7 cellular contexts compared by ENCODE assay signal in the genomic region with DNA sequence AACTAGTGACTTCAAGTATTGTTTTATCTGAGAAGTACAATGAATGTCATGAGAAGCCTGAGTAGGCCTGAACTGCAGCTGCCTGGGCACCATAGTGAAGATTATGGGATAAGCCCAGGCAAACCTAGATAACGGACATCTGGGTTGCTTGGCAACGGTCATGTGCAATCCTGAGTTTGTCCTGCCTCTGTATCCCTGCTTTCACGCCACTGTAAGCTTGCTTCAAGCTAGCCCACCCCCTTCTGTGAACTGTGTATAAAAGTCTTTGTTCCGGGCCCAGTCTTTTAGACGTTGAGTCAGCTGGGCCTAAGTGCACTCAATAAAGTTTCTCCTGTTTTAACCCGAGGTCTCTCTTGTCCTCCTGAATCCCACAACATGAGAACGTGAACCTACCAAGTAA. TPM values are rescaled to one million over a fixed set of nuclear protein-coding genes. Genes with fewer than 3 reads are reported as not detected.
DNase-seq lines count a peak whose midpoint lies in the region; TF ChIP-seq lines count a peak whose summit lies in the region.
"Not testable (repeated sequence)": the region's sequence is repeated elsewhere in the genome, so short reads cannot be mapped to it uniquely, and the experiment has no call there.

No MANE protein-coding gene starts in this region.

- not testable (repeated sequence) for H3K9me3 ChIP-seq in HUES48 (ENCODE audit: control insufficient read depth, insufficient read depth, low read length); SK-N-SH; left ventricle myocardium inferior (replicated peaks); mesodermal cell (ENCODE audit: control insufficient read depth, low read length)

- H3K9me2 ChIP-seq in SK-N-SH: not testable (repeated sequence)

- not testable (repeated sequence) for H3K27me3 ChIP-seq in HUES48 (ENCODE audit: control insufficient read depth, insufficient read depth, low read length); SK-N-SH (ENCODE audit: insufficient read depth); left ventricle myocardium inferior (ENCODE audit: low read depth); rectal smooth muscle tissue (ENCODE audit: control insufficient read depth, insufficient read depth, low read length)

- H3K79me2 ChIP-seq in SK-N-SH (ENCODE audit: insufficient read depth): peaks cover 50% of the 10 kb centered on the region

- 60% methylated on average over 7 of the region's 7 CpGs for WGBS in SK-N-SH (ENCODE audit: low lambda C conversion rate)
- WGBS in mesodermal cell (ENCODE audit: insufficient coverage in 2 of 2), 2 experiments: 70 to 78% methylated on average over 5 of the region's 7 CpGs

- H3K9ac ChIP-seq in HUES48 (ENCODE audit: low read depth, low read length); SK-N-SH; rectal smooth muscle tissue (ENCODE audit: low read length): not testable (repeated sequence)

- intact Hi-C loops in left ventricle myocardium inferior (cut with micrococcal nuclease): not testable (repeated sequence)

- not testable (repeated sequence) for H3K4me1 ChIP-seq in HUES48 (ENCODE audit: control insufficient read depth, insufficient read depth, low read length); mesodermal cell (ENCODE audit: control insufficient read depth, insufficient read depth, low read length, poor library complexity, severe bottlenecking); rectal smooth muscle tissue (ENCODE audit: control insufficient read depth, insufficient read depth, low read length)
- H3K4me1 ChIP-seq in SK-N-SH (ENCODE audit: control insufficient read depth in 1 of 2, insufficient read depth in 2 of 2, low read depth in 1 of 2, low read length in 1 of 2): peaks cover 0 to 16% of the 10 kb centered on the region in 2 experiments; a peak in 2 of 4 replicates
- H3K4me1 ChIP-seq in left ventricle myocardium inferior: peaks cover 49% of the 10 kb centered on the region

- POLR2A ChIA-PET in SK-N-SH (lab: Yijun Ruan, JAX): interaction anchor here (0.9 to 1.2 kb wide), 3 partner anchors 54 to 217 kb away, joined by 3 read pairs; partner anchors contain the start of gene NSMCE4A

- not testable (repeated sequence) for H4K20me1 ChIP-seq in SK-N-SH (ENCODE audit: insufficient read depth)

- H2AFZ ChIP-seq in SK-N-SH (ENCODE audit: low read depth): not testable (repeated sequence)

- TF ChIP-seq EP300 in SK-N-SH (IDR thresholded peaks at IDR 0.05; ENCODE audit: borderline replicate concordance in 1 of 2, low read depth in 1 of 2, low read length in 1 of 2): peak in 1 of 2 experiments; percentile 49; a peak in 1 of 4 replicates

- DNase-seq in SK-N-SH: peak; percentile 60
- peak; percentile 25 to 77 for DNase-seq in cardiac fibroblast (ENCODE audit: low read depth in 2 of 2)
- peak; percentile 55 for DNase-seq in fibroblast of the aortic adventitia (ENCODE audit: low read depth)
- DNase-seq in left ventricle myocardium inferior: not testable (repeated sequence)

- not testable (repeated sequence) for TF ChIP-seq CTCF in SK-N-SH (IDR thresholded peaks at IDR 0.05); cardiac fibroblast (IDR thresholded peaks at IDR 0.05; ENCODE audit: low read depth, low read length); fibroblast of the aortic adventitia (IDR thresholded peaks at IDR 0.05; ENCODE audit: insufficient read depth, low read length); left ventricle myocardium inferior (IDR thresholded peaks at IDR 0.05; ENCODE audit: borderline replicate concordance)

- peak overlapping the region; percentile 14 for H3K27ac ChIP-seq in HUES48 (ENCODE audit: low read depth, low read length)
- H3K27ac ChIP-seq in SK-N-SH (ENCODE audit: low read depth in 2 of 2, low read length in 1 of 2): peak overlapping the region; percentile 26 to 96; a peak in 3 of 4 replicates
- peak overlapping the region; percentile 52 for H3K27ac ChIP-seq in left ventricle myocardium inferior (replicated peaks)
- H3K27ac ChIP-seq in mesodermal cell (ENCODE audit: low read depth, low read length, severe bottlenecking): peak overlapping the region; percentile 74
- peak overlapping the region; percentile 75 for H3K27ac ChIP-seq in rectal smooth muscle tissue (ENCODE audit: low read depth, low read length)

- TF ChIP-seq RAD21 in SK-N-SH (IDR thresholded peaks at IDR 0.05; ENCODE audit: low read length): not testable (repeated sequence)

- CTCF ChIA-PET in SK-N-SH (lab: Yijun Ruan, JAX): interaction anchor here (0.6 to 5.8 kb wide), 3 partner anchors 21 to 223 kb away, joined by 3 to 32 read pairs (median 3); no protein-coding TSS in a partner anchor

- not testable (repeated sequence) for H3K4me3 ChIP-seq in HUES48 (ENCODE audit: low read depth, low read length); SK-N-SH (ENCODE audit: low read depth in 2 of 2, low read length in 1 of 2); cardiac fibroblast (replicated peaks in 1 of 2; ENCODE audit: low read depth in 2 of 2, low read length in 2 of 2); fibroblast of the aortic adventitia (ENCODE audit: low read depth, low read length); left ventricle myocardium inferior; mesodermal cell (ENCODE audit: extremely low read depth, insufficient read depth, low read length, poor library complexity, severe bottlenecking); rectal smooth muscle tissue (ENCODE audit: low read length)

- peaks cover 53% of the 10 kb centered on the region for H3K36me3 ChIP-seq in HUES48 (ENCODE audit: control insufficient read depth, insufficient read depth, low read length)
- H3K36me3 ChIP-seq in SK-N-SH (replicated peaks in 1 of 2; ENCODE audit: control insufficient read depth in 1 of 2, insufficient read depth in 2 of 2, low read length in 1 of 2): peaks cover 9 to 17% of the 10 kb centered on the region in 2 experiments
- peaks cover 25% of the 10 kb centered on the region for H3K36me3 ChIP-seq in left ventricle myocardium inferior
- H3K36me3 ChIP-seq in mesodermal cell (ENCODE audit: control insufficient read depth, insufficient read depth, low read length): peaks cover 39% of the 10 kb centered on the region
- not testable (repeated sequence) for H3K36me3 ChIP-seq in rectal smooth muscle tissue (ENCODE audit: control insufficient read depth, insufficient read depth, low read length)

- H3K4me2 ChIP-seq in SK-N-SH: not testable (repeated sequence)

- not testable (repeated sequence) for H3F3A ChIP-seq in SK-N-SH (replicated peaks; ENCODE audit: insufficient read depth)

TF ChIP-seq in SK-N-SH, 30 proteins besides CTCF, POLR2A, EP300 and RAD21:
- peak; percentile 43; the same call in 1 of the 2 replicates for TF ChIP-seq MXI1 (IDR thresholded peaks at IDR 0.05; ENCODE audit: low read depth, low read length)
- TF ChIP-seq CHD2 (IDR thresholded peaks at IDR 0.05; ENCODE audit: low read length, partially characterized antibody): peak; percentile 13
- peak; percentile 94 for TF ChIP-seq GATA2 (CRISPR knock-in tag; IDR thresholded peaks at IDR 0.05)

RNA-seq across cellular contexts. Expression of gene ATE1, which starts 6.3 kb away (rescaled TPM):
- 6.3 and 7.2 TPM in 2 replicates for polyA plus RNA-seq in SK-N-SH (2012; rRNA removed)
- 9.7 and 11.3 TPM in 2 replicates for polyA plus RNA-seq in SK-N-SH (2012; cell fraction: cytosol; rRNA removed)
- 4.2 and 10.4 TPM in 2 replicates for polyA plus RNA-seq in SK-N-SH (2012; cell fraction: nucleus; rRNA removed)
- total RNA-seq in fibroblast of the aortic adventitia (ENCODE audit: low replicate concordance) (39.9 and 53.2 TPM in 2 replicates), left ventricle myocardium inferior (34.4 TPM)
- polyA plus RNA-seq in mesodermal cell (2013, experiment 1 of 2): 20.9 TPM
- 20.3 TPM for polyA plus RNA-seq in mesodermal cell (2013, experiment 2 of 2)

RNA-seq across cellular contexts. Expression of gene NSMCE4A, which starts 53.5 kb away (rescaled TPM):
- 28.5 and 35.6 TPM in 2 replicates for polyA plus RNA-seq in SK-N-SH (2012; rRNA removed)
- 29.9 and 31.8 TPM in 2 replicates for polyA plus RNA-seq in SK-N-SH (2012; cell fraction: cytosol; rRNA removed)
- polyA plus RNA-seq in SK-N-SH (2012; cell fraction: nucleus; rRNA removed): 96.2 and 102 TPM in 2 replicates
- 25.0 and 39.3 TPM in 2 replicates for total RNA-seq in fibroblast of the aortic adventitia (ENCODE audit: low replicate concordance)
- 24.1 TPM for total RNA-seq in left ventricle myocardium inferior
- 45.3 TPM for polyA plus RNA-seq in mesodermal cell (2013, experiment 1 of 2)
- 45.1 TPM for polyA plus RNA-seq in mesodermal cell (2013, experiment 2 of 2)

Comparison
In these comparisons a context has a peak if more than half of its experiments do, and no peak if none do; other contexts are left out.
1. H3K27ac ChIP-seq: peak in every context shown above with its lines; median percentile 75 in rectal smooth muscle tissue; 74 in mesodermal cell; 61 in SK-N-SH; 52 in left ventricle myocardium inferior; 14 in HUES48.